Comparison of ENCODE assay signal across 19 cellular contexts in the genomic region with DNA sequence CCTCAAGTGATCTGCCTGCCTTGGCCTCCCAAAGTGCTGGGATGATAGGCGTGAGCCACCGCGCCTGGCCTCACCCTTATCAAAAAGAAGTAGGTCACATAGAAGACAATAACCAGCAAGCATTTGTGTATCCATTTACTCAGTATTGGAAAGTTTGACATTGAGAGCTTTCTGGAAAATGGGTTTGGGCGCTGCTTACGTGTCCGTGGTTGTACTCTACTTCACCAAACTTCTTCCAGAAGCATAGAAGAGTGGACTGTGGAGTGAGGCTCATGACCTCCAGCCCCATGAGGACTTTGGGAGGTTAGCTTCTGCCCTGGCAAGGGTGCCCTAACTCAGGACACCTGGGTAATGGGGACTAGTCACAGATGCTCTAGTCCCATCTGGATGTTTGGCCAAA. TPM values are rescaled to one million over a fixed set of nuclear protein-coding genes. Genes with fewer than 3 reads are reported as not detected.
DNase-seq lines count a peak whose midpoint lies in the region; ATAC-seq, FAIRE-seq and TF ChIP-seq lines count a peak whose summit lies in the region.
"Had no signal": no experiment of that assay in that cellular context is flagged by ENCODE, and none has a peak within 500 bp of the region (broad histone marks: within the 10 kb centered on the region; RNA-seq: fewer than 3 reads in every experiment).

No MANE protein-coding gene starts in this region.

- H3K27me3 ChIP-seq in RWPE2 (ENCODE audit: insufficient read depth, poor library complexity, severe bottlenecking) (no peaks in the 10 kb centered on the region), gastroesophageal sphincter (no peaks in the 10 kb centered on the region), small intestine (ENCODE audit: control insufficient read depth in 2 of 2, insufficient read depth in 2 of 2, low read length in 2 of 2) (no peaks in the 10 kb centered on the region)

- H3K27me3 Mint-ChIP-seq in stimulated activated naive B cell treated with anti-CD40 and anti-IgM and Interleukin-4, amounts not matched to agents 10 μg/mL and 1 μg/mL and 100 μg/mL, for 72 hours = no peaks in the 10 kb centered on the region
- H3K27me3 Mint-ChIP-seq: activated naive CD8-positive, alpha-beta T cell treated with anti-CD3 and anti-CD28 coated beads for 36 hours had no signal

- no peak overlapping the region for H3K4me3 Mint-ChIP-seq in stimulated activated naive B cell treated with anti-CD40 and anti-IgM and Interleukin-4, amounts not matched to agents 10 μg/mL and 1 μg/mL and 100 μg/mL, for 72 hours
- H3K4me3 Mint-ChIP-seq: activated naive CD8-positive, alpha-beta T cell treated with anti-CD3 and anti-CD28 coated beads for 36 hours had no signal

- no peak overlapping the region for H3K4me3 ChIP-seq in RWPE2 (ENCODE audit: severe bottlenecking)
- no peak overlapping the region for H3K4me3 ChIP-seq in gastroesophageal sphincter
- H3K4me3 ChIP-seq in small intestine (ENCODE audit: low read depth in 1 of 2, low read length in 2 of 2) = no peak overlapping the region
- H3K4me3 ChIP-seq: HAP-1, lung had no signal

- ATAC-seq in RWPE2 (ENCODE audit: low read depth) (no peak), gastroesophageal sphincter (no peak)
- ATAC-seq in stimulated activated naive B cell treated with anti-CD40 and anti-IgM and Interleukin-4, amounts not matched to agents 10 μg/mL and 1 μg/mL and 100 μg/mL, for 72 hours (replicated peaks) = no peak
- ATAC-seq: Right ventricle myocardium inferior had no signal

- no peak for TF ChIP-seq POLR2A in gastroesophageal sphincter (IDR thresholded peaks at IDR 0.05)

- FAIRE-seq in small intestine (lab: Jason Lieb, UNC) = no peak
- FAIRE-seq: G401.6 had no signal

- peak overlapping the region; percentile 99 for H3K27ac ChIP-seq in C4-2B
- peak overlapping the region; percentile 83 for H3K27ac ChIP-seq in RWPE2 (ENCODE audit: poor library complexity, severe bottlenecking)
- peak overlapping the region; percentile 4 to 82 (median 77) for H3K27ac ChIP-seq in gastroesophageal sphincter
- H3K27ac ChIP-seq in small intestine (ENCODE audit: low read depth in 1 of 2, low read length in 1 of 2) = peak overlapping the region in 1 of 2 donors; percentile 56

- peaks cover 4 to 13% of the 10 kb centered on the region in 2 donors for H3K36me3 Mint-ChIP-seq in stimulated activated naive B cell treated with anti-CD40 and anti-IgM and Interleukin-4, amounts not matched to agents 10 μg/mL and 1 μg/mL and 100 μg/mL, for 72 hours

- no peak for TF ChIP-seq EP300 in gastroesophageal sphincter (IDR thresholded peaks at IDR 0.05)

- 95 to 100% methylated on average over 1 to 3 of the region's 6 CpGs for WGBS in gastroesophageal sphincter (ENCODE audit: low coverage in 1 of 2), 2 donors
- 81 to 87% (median 84%) methylated on average over 6 of the region's 6 CpGs for WGBS in small intestine, 3 donors

- no peaks in the 10 kb centered on the region; the same call in 1 of the 2 replicates for H3K36me3 ChIP-seq in RWPE2 (ENCODE audit: low read depth)
- no peaks in the 10 kb centered on the region for H3K36me3 ChIP-seq in gastroesophageal sphincter
- H3K36me3 ChIP-seq in small intestine (ENCODE audit: control insufficient read depth in 2 of 2, insufficient read depth in 2 of 2, low read length in 2 of 2) = no peaks in the 10 kb centered on the region
- H3K36me3 ChIP-seq: HAP-1 had no signal

- no peaks in the 10 kb centered on the region for H3K9me3 Mint-ChIP-seq in stimulated activated naive B cell treated with anti-CD40 and anti-IgM and Interleukin-4, amounts not matched to agents 10 μg/mL and 1 μg/mL and 100 μg/mL, for 72 hours
- H3K9me3 Mint-ChIP-seq: activated naive CD8-positive, alpha-beta T cell treated with anti-CD3 and anti-CD28 coated beads for 36 hours; CD8-positive, alpha-beta memory T cell had no signal

- H3K9me3 ChIP-seq in RWPE2 (ENCODE audit: severe bottlenecking) = no peaks in the 10 kb centered on the region
- no peaks in the 10 kb centered on the region for H3K9me3 ChIP-seq in gastroesophageal sphincter
- no peaks in the 10 kb centered on the region for H3K9me3 ChIP-seq in small intestine (ENCODE audit: control insufficient read depth, low read depth)
- H3K9me3 ChIP-seq: HAP-1 had no signal

- TF ChIP-seq CTCF in C4-2B (conservative IDR thresholded peaks at IDR 0.05) (no peak), RWPE2 (IDR thresholded peaks at IDR 0.05; ENCODE audit: poor library complexity, severe bottlenecking) (no peak), gastroesophageal sphincter (IDR thresholded peaks at IDR 0.05) (no peak)

- peak overlapping the region; percentile 25 for H3K27ac Mint-ChIP-seq in stimulated activated naive B cell treated with anti-CD40 and anti-IgM and Interleukin-4, amounts not matched to agents 10 μg/mL and 1 μg/mL and 100 μg/mL, for 72 hours
- H3K27ac Mint-ChIP-seq: activated naive CD8-positive, alpha-beta T cell treated with anti-CD3 and anti-CD28 coated beads for 36 hours had no signal

- no peak for DNase-seq in RWPE2 (ENCODE audit: low spot score)
- no peak for DNase-seq in stimulated activated naive B cell treated with anti-CD40 and anti-IgM and Interleukin-4, amounts not matched to agents 10 μg/mL and 1 μg/mL and 100 μg/mL, for 72 hours
- DNase-seq in Kasumi-1 (lab: John Stamatoyannopoulos, UW) = no peak
- no peak for DNase-seq in A172 (ENCODE audit: low spot score)
- DNase-seq in small intestine = no peak
- no peak for DNase-seq in cerebellar cortex (ENCODE audit: low spot score)
- DNase-seq: activated CD4-positive, alpha-beta T cell treated with anti-CD3 and anti-CD28 coated beads for 1 hour; activated naive CD8-positive, alpha-beta T cell treated with anti-CD3 and anti-CD28 coated beads for 36 hours; CD8-positive, alpha-beta memory T cell; effector CD4-positive, alpha-beta T cell; islet precursor cell; KG1; occipital lobe had no signal

- H3K4me1 ChIP-seq in RWPE2 (ENCODE audit: insufficient read depth, poor library complexity, severe bottlenecking) = peaks cover 34% of the 10 kb centered on the region
- H3K4me1 ChIP-seq in gastroesophageal sphincter = peaks cover under 1 to 68% (median 3%) of the 10 kb centered on the region in 3 donors
- H3K4me1 ChIP-seq in small intestine (ENCODE audit: control insufficient read depth in 2 of 2, insufficient read depth in 1 of 2, low read depth in 1 of 2, low read length in 1 of 2) = peaks cover 0 to under 1% of the 10 kb centered on the region in 2 donors

- H3K4me1 Mint-ChIP-seq in stimulated activated naive B cell treated with anti-CD40 and anti-IgM and Interleukin-4, amounts not matched to agents 10 μg/mL and 1 μg/mL and 100 μg/mL, for 72 hours = peaks cover 6 to 16% of the 10 kb centered on the region in 2 donors

RNA-seq across cellular contexts. Expression of a gene that starts 3.7 kb away (rescaled TPM):
- 100 to 1,000 TPM; 105 to 199 (median 137) TPM for total RNA-seq in gastroesophageal sphincter
- 308 and 372 TPM in 2 replicates for total RNA-seq in A172 (2014; rRNA removed; shearing (Covaris generic))
- 100 to 1,000 TPM in 1 of 3 donors, 10 to 100 TPM in 2; 12.5 to 109 (median 21.9) TPM for polyA plus RNA-seq in small intestine
